1 cellular context compared by ENCODE assay signal in the genomic region with DNA sequence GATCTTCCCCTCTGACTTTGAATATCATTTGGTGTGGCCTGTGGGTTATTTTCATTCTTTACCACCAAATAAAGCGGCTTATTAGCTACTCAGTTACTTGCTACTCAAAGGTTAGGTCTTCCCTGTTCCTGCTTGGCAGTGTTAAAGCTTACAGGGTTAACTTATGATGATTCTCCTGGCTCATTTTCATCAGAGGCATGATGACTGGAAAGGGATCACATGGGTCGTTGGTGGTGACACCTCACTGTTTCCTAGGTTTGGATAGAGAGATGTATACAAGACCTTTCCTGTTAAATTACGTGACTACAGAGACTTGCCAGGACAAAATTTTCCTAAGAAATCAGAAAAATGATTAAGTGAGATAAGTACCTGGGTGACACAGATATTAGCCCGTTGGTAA.
TF ChIP-seq lines count a peak whose summit lies in the region.

No MANE protein-coding gene starts in this region.

TF ChIP-seq in GM12891, 5 proteins besides CTCF, POLR2A, EP300 and RAD21 (continued from another document):
- no peak for TF ChIP-seq SPI1 (IDR thresholded peaks at IDR 0.05; ENCODE audit: low read depth, low read length)
- no peak for TF ChIP-seq TAF1 (IDR thresholded peaks at IDR 0.05; ENCODE audit: low read depth, low read length)
